9 cellular contexts compared by ENCODE assay signal in the genomic region with DNA sequence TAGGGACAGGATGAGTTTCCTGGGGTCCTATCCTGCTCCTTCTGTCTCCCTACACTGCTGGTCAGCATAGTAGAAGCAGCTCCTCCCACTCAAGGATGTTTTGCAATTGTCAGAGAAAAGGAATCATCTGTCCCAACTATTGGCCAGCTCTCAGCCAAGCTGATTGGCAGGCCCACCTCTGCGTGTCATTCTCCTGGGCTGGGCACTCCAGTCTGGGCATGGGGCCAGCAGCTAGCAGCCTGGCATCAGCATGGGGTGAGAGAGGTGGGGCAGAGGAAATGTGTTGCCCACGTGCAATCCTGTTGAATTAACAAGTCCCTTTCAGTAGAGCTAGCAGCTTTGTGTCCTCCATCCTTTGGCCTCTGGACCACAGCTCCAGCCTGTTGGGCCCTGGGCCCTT. TPM values are rescaled to one million over a fixed set of nuclear protein-coding genes. Genes with fewer than 3 reads are reported as not detected.
DNase-seq lines count a peak whose midpoint lies in the region; ATAC-seq and TF ChIP-seq lines count a peak whose summit lies in the region.
"Had no signal": no experiment of that assay in that cellular context is flagged by ENCODE, and none has a peak within 500 bp of the region (broad histone marks: within the 10 kb centered on the region; RNA-seq: fewer than 3 reads in every experiment).

No MANE protein-coding gene starts in this region.

- no peaks in the 10 kb centered on the region for H3K4me1 ChIP-seq in right atrium auricular region

- no peaks in the 10 kb centered on the region for H3K27me3 ChIP-seq in right atrium auricular region
- H3K27me3 ChIP-seq in H7 (ENCODE audit: control insufficient read depth, insufficient read depth, low read length): no peaks in the 10 kb centered on the region; the same call in 1 of the 2 replicates

- peak; percentile 81 for DNase-seq in A172 (ENCODE audit: low spot score)
- peak; percentile 86 for DNase-seq in M059J (ENCODE audit: low read depth)
- DNase-seq in SK-MEL-5 (ENCODE audit: low read depth, low spot score): peak; percentile 33
- DNase-seq in right atrium auricular region (ENCODE audit: low spot score): peak; percentile 61
- no peak for DNase-seq in GDM1 (lab: John Stamatoyannopoulos, UW)
- DNase-seq in activated T-cell treated with anti-CD3 and anti-CD28 coated beads, Interleukin-2, amount 50 U/mL, for 1 hour: no peak
- no peak for DNase-seq in H7

- TF ChIP-seq CTCF in right atrium auricular region (IDR thresholded peaks at IDR 0.05): no peak

- H3K27ac ChIP-seq in right atrium auricular region: no peak overlapping the region

- no peak for ATAC-seq in HG02870 (IDR thresholded peaks at IDR 0.05; ENCODE audit: unreplicated experiment)

- no peaks in the 10 kb centered on the region for H3K9me3 ChIP-seq in right atrium auricular region

- in situ Hi-C loops in SK-MEL-5 (cut with HindIII; ENCODE audit: low pct_unique_long_range_greater_than_20kb, low sequenced_read_pairs): no loop called here

- H3K36me3 ChIP-seq in right atrium auricular region (no peaks in the 10 kb centered on the region), H7 (replicated peaks; ENCODE audit: control insufficient read depth, insufficient read depth, low read length) (no peaks in the 10 kb centered on the region)

- no peak overlapping the region for H3K4me3 ChIP-seq in right atrium auricular region
- H3K4me3 ChIP-seq in H7 (ENCODE audit: insufficient read depth, low read depth, low read length): no peak overlapping the region

RNA-seq across cellular contexts. Expression of a gene that starts 14.1 kb away (rescaled TPM):
- not detected in 2 replicates for total RNA-seq in A172 (2014; rRNA removed; shearing (Covaris generic))
- not detected in 2 replicates for total RNA-seq in M059J (2014; rRNA removed; shearing (Covaris generic))
- not detected in 2 replicates for total RNA-seq in SK-MEL-5 (2014; rRNA removed; shearing (Covaris generic))
- polyA plus RNA-seq in SK-MEL-5 (2015; cell fraction: cytosol; rRNA removed): not detected in 2 replicates
- polyA plus RNA-seq in SK-MEL-5 (2015; cell fraction: nucleus; rRNA removed): not detected in 2 replicates
- total RNA-seq in right atrium auricular region: not detected
- total RNA-seq in H7 (2014; rRNA removed; shearing (Covaris generic)): not detected in 2 replicates
- total RNA-seq: H1 had no signal

Comparison
In these comparisons a context has a peak if more than half of its experiments do, and no peak if none do; other contexts are left out.
1. DNase-seq: peak in A172 (single experiment), M059J (single experiment), SK-MEL-5 (single experiment) and right atrium auricular region (single experiment); none in GDM1 (single experiment), activated T-cell treated with anti-CD3 and anti-CD28 coated beads, Interleukin-2, amount 50 U/mL, for 1 hour (single experiment) and H7 (single experiment).